In genomic region chr1:10803971-10804820, GRCh38 we compare ENCODE assay signal across 12 cellular contexts. TPM values are rescaled to one million over a fixed set of nuclear protein-coding genes. Genes with fewer than 3 reads are reported as not detected.
DNase-seq lines count a peak whose midpoint lies in the region; ATAC-seq and TF ChIP-seq lines count a peak whose summit lies in the region.
"Had no signal": no experiment of that assay in that cellular context is flagged by ENCODE, and none has a peak within 500 bp of the region (broad histone marks: within the 10 kb centered on the region; RNA-seq: fewer than 3 reads in every experiment).

No MANE protein-coding gene starts in this region.

- no peak for TF ChIP-seq CTCF in C4-2B (conservative IDR thresholded peaks at IDR 0.05)
- TF ChIP-seq CTCF in HEK293 (tag by site-specific recombination; IDR thresholded peaks at IDR 0.05): no peak
- TF ChIP-seq CTCF in lung (IDR thresholded peaks at IDR 0.05; ENCODE audit: control extremely low read depth, extremely low read depth): no peak

- peak; percentile 84 for DNase-seq in SW480 (ENCODE audit: low spot score)
- DNase-seq in lung (ENCODE audit: low spot score): peak; percentile 70
- DNase-seq in midbrain (lab: John Stamatoyannopoulos, UW): no peak
- DNase-seq in NCI-H2227 treated with DMSO at 0.1 percent for 48 hours (lab: John Stamatoyannopoulos, UW): no peak
- DNase-seq in glomerular visceral epithelial cell (ENCODE audit: extremely low spot score): no peak
- DNase-seq: activated T-cell treated with anti-CD3 and anti-CD28 coated beads, Interleukin-2, amount 50 U/mL, for 1 hour; NCI-H226; retina had no signal

- H3K9me3 ChIP-seq in HEK293 (ENCODE audit: control insufficient read depth, insufficient read depth, low read depth, low read length) (no peaks in the 10 kb centered on the region), lung (ENCODE audit: control insufficient read depth in 2 of 2, insufficient read depth in 1 of 2, low read length in 1 of 2) (no peaks in the 10 kb centered on the region)

- H3K27me3 ChIP-seq in lung (ENCODE audit: control insufficient read depth, insufficient read depth): no peaks in the 10 kb centered on the region

- CTCF ChIA-PET in HEK293 (lab: Yijun Ruan, JAX): no interaction called here

- H3K4me3 ChIP-seq in HEK293 (ENCODE audit: low read depth, low read length): no peak overlapping the region
- H3K4me3 ChIP-seq in lung: no peak overlapping the region
- H3K4me3 ChIP-seq: GM12878 had no signal

- POLR2A ChIA-PET in HEK293 (lab: Yijun Ruan, JAX): interaction anchor here (0.5 kb wide), 1 partner anchor 298 kb away, joined by 4 read pairs; no protein-coding TSS in a partner anchor

- ATAC-seq in lung (ENCODE audit: insufficient read depth, low FRiP score) (peak; percentile 62), SK-N-SH treated with all-trans-retinoic acid at 6 μM for 48 hours (no peak)
- ATAC-seq: GM12878 had no signal

- WGBS in lung, 2 donors: 61 to 70% methylated on average over 21 of the region's 21 CpGs

- no peaks in the 10 kb centered on the region for H3K4me1 ChIP-seq in HEK293 (ENCODE audit: control insufficient read depth, insufficient read depth, low read length)
- H3K4me1 ChIP-seq in lung (ENCODE audit: control insufficient read depth in 2 of 2, insufficient read depth in 2 of 2, low read length in 2 of 2): no peaks in the 10 kb centered on the region

- no peaks in the 10 kb centered on the region for H3K36me3 ChIP-seq in HEK293 (ENCODE audit: control insufficient read depth in 2 of 2, insufficient read depth in 1 of 2, low read length in 2 of 2)
- H3K36me3 ChIP-seq in lung (ENCODE audit: control insufficient read depth in 2 of 2, insufficient read depth in 2 of 2, low read length in 2 of 2): no peaks in the 10 kb centered on the region

- peak overlapping the region; percentile 61 for H3K27ac ChIP-seq in C4-2B
- no peak overlapping the region for H3K27ac ChIP-seq in HEK293 (ENCODE audit: extremely low read depth, low read depth, low read length)
- peak overlapping the region in 1 of 2 donors; percentile 46 for H3K27ac ChIP-seq in lung (ENCODE audit: low read depth in 1 of 2, low read length in 1 of 2)

TF ChIP-seq in HEK293, 187 proteins besides CTCF, POLR2A, EP300 and RAD21 (continues in another document):
- TF ChIP-seq KLF10 (tag by site-specific recombination; IDR thresholded peaks at IDR 0.05): no peak
- peak; percentile 78 for TF ChIP-seq ZFHX2 (tag by site-specific recombination; conservative IDR thresholded peaks at IDR 0.05)
- no peak for TF ChIP-seq ZEB2 (tag by site-specific recombination; IDR thresholded peaks at IDR 0.05)
- no peak for TF ChIP-seq ZNF354C (tag by site-specific recombination; IDR thresholded peaks at IDR 0.05; ENCODE audit: borderline replicate concordance, low read depth)
- peak; percentile 68 for TF ChIP-seq EGR2 (tag by site-specific recombination; IDR thresholded peaks at IDR 0.05; ENCODE audit: low read depth)
- no peak for TF ChIP-seq ZNF639 (tag by site-specific recombination; IDR thresholded peaks at IDR 0.05)
- no peak for TF ChIP-seq ZNF433 (tag by site-specific recombination; IDR thresholded peaks at IDR 0.05; ENCODE audit: low read depth)
- TF ChIP-seq SP3 (tag by site-specific recombination; IDR thresholded peaks at IDR 0.05): peak; percentile 25; the same call in 1 of the 2 replicates
- TF ChIP-seq KLF1 (tag by site-specific recombination; IDR thresholded peaks at IDR 0.05): peak; percentile 94
- 0 out of 2 replicates have a peak, but pooled peaks have one; percentile 15 for TF ChIP-seq ZNF692 (tag by site-specific recombination; IDR thresholded peaks at IDR 0.05)
- TF ChIP-seq ZNF10 (tag by site-specific recombination; IDR thresholded peaks at IDR 0.05): no peak
- TF ChIP-seq KLF17 (tag by site-specific recombination; IDR thresholded peaks at IDR 0.05): peak; percentile 48; the same call in 1 of the 2 replicates

TF ChIP-seq in SK-N-SH treated with all-trans-retinoic acid at 6 μM for 48 hours, 23 proteins besides CTCF, POLR2A, EP300 and RAD21:
- TF ChIP-seq ZNF565 (CRISPR knock-in tag; conservative IDR thresholded peaks at IDR 0.05; ENCODE audit: low read depth) (no peak), ZNF8 (CRISPR knock-in tag; IDR thresholded peaks at IDR 0.05) (no peak), PPARA (CRISPR knock-in tag; IDR thresholded peaks at IDR 0.05; ENCODE audit: borderline replicate concordance) (no peak), ZC3H10 (CRISPR knock-in tag; IDR thresholded peaks at IDR 0.05) (no peak), ISL1 (CRISPR knock-in tag; IDR thresholded peaks at IDR 0.05) (no peak), RARB (CRISPR knock-in tag; IDR thresholded peaks at IDR 0.05) (no peak)

RNA-seq across cellular contexts. Expression of gene CASZ1, which starts 7.8 kb away (rescaled TPM):
- 10 to 100 TPM; 61.9 to 69.9 TPM for total RNA-seq in lung
- 10 to 100 TPM; 10.3 to 19.2 TPM for polyA plus RNA-seq in lung

Comparison
In these comparisons a context has a peak if more than half of its experiments do, and no peak if none do; other contexts are left out.
1. DNase-seq: peak in SW480 (single experiment) and lung (single experiment); none in midbrain (single experiment), NCI-H2227 treated with DMSO at 0.1 percent for 48 hours (single experiment) and glomerular visceral epithelial cell (single experiment).